29 cellular contexts compared by ENCODE assay signal in genomic region chr7:158935062-158935461, GRCh38.
"Had no signal": no experiment of that assay in that cellular context is flagged by ENCODE, and none has a peak within 500 bp of the region (broad histone marks: within the 10 kb centered on the region; RNA-seq: fewer than 3 reads in every experiment).

No MANE protein-coding gene starts in this region.

- FAIRE-seq: urothelium cell line had no signal

- H3K4me3 Mint-ChIP-seq: naive thymus-derived CD4-positive, alpha-beta T cell; natural killer cell; nephron; neural progenitor cell; stimulated activated memory B cell treated with anti-CD40 and anti-IgM and Interleukin-4, amounts not matched to agents 10 μg/mL and 1 μg/mL and 100 μg/mL, for 72 hours; stimulated activated naive CD8-positive, alpha-beta T cell treated with anti-CD3 and anti-CD28 coated beads, Interleukin-15, amount 100 ng/mL, for 72 hours had no signal

- H3K9me3 ChIP-seq: psoas muscle, testis, vagina had no signal

- H3K4me1 Mint-ChIP-seq: naive thymus-derived CD4-positive, alpha-beta T cell; natural killer cell; nephron; neural progenitor cell; stimulated activated memory B cell treated with anti-CD40 and anti-IgM and Interleukin-4, amounts not matched to agents 10 μg/mL and 1 μg/mL and 100 μg/mL, for 72 hours; stimulated activated naive CD8-positive, alpha-beta T cell treated with anti-CD3 and anti-CD28 coated beads, Interleukin-15, amount 100 ng/mL, for 72 hours had no signal

- H3K9ac ChIP-seq: neural progenitor cell, parathyroid adenoma had no signal

- H2AFZ ChIP-seq: neural progenitor cell, parathyroid adenoma had no signal

- H3K4me3 ChIP-seq: neural progenitor cell, psoas muscle, skin epidermis, smooth muscle cell, spleen, suprapubic skin, testis, tibial artery, upper lobe of left lung, vagina had no signal

- H3K27me3 Mint-ChIP-seq: naive thymus-derived CD4-positive, alpha-beta T cell; progenitor cell of endocrine pancreas; stimulated activated memory B cell treated with anti-CD40 and anti-IgM and Interleukin-4, amounts not matched to agents 10 μg/mL and 1 μg/mL and 100 μg/mL, for 72 hours; stimulated activated naive CD8-positive, alpha-beta T cell treated with anti-CD3 and anti-CD28 coated beads, Interleukin-15, amount 100 ng/mL, for 72 hours had no signal

- DNase-seq: naive thymus-derived CD4-positive, alpha-beta T cell; natural killer cell; occipital lobe; posterior cingulate gyrus; psoas muscle; spleen; stimulated activated CD4-positive, alpha-beta T cell treated with anti-CD3 and anti-CD28 coated beads, Interleukin-12 subunit alpha, Interleukin-12 subunit beta, amount 100 ng/mL, for 4 hours; stimulated activated CD4-positive, alpha-beta T cell treated with anti-CD3 and anti-CD28 coated beads, Interleukin-1b, Interleukin-23, amount 100 ng/mL, for 48 hours; stimulated activated CD4-positive, alpha-beta T cell treated with anti-CD3 and anti-CD28 coated beads, Interleukin-4, amount 100 ng/mL, for 1 hour; stimulated activated CD4-positive, alpha-beta T cell treated with anti-CD3 and anti-CD28 coated beads, Interleukin-4, amount 100 ng/mL, for 4 hours; stimulated activated naive CD4-positive, alpha-beta T cell; stimulated activated naive CD8-positive, alpha-beta T cell treated with anti-CD3 and anti-CD28 coated beads, Interleukin-15, amount 100 ng/mL, for 72 hours; stimulated activated naive CD8-positive, alpha-beta T cell treated with anti-CD3 and anti-CD28 coated beads, Interleukin-15, Interleukin-2, amounts not matched to agents 100 U/mL and 50 U/mL, for 24 hours; substantia nigra; testis; tibial artery; upper lobe of left lung had no signal

- H3K27me3 ChIP-seq: neural progenitor cell, spleen, suprapubic skin, testis, tibial artery, upper lobe of left lung, vagina had no signal

- H3K27ac ChIP-seq: neural progenitor cell, parathyroid adenoma, psoas muscle, skin epidermis, spleen, suprapubic skin, testis, tibial artery, upper lobe of left lung, vagina had no signal

- H3K4me2 ChIP-seq: neural progenitor cell, smooth muscle cell had no signal

- H3K79me2 ChIP-seq: parathyroid adenoma had no signal

- H3K27ac Mint-ChIP-seq: naive thymus-derived CD4-positive, alpha-beta T cell; natural killer cell; nephron; neural progenitor cell; progenitor cell of endocrine pancreas; stimulated activated memory B cell treated with anti-CD40 and anti-IgM and Interleukin-4, amounts not matched to agents 10 μg/mL and 1 μg/mL and 100 μg/mL, for 72 hours; stimulated activated naive CD8-positive, alpha-beta T cell treated with anti-CD3 and anti-CD28 coated beads, Interleukin-15, amount 100 ng/mL, for 72 hours had no signal

- H3K4me1 ChIP-seq: neural progenitor cell, parathyroid adenoma, psoas muscle, spleen, suprapubic skin, testis, tibial artery, upper lobe of left lung, vagina had no signal

- ATAC-seq: naive thymus-derived CD4-positive, alpha-beta T cell; natural killer cell; psoas muscle; right cardiac atrium; sciatic nerve; stimulated activated memory B cell treated with anti-CD40 and anti-IgM and Interleukin-4, amounts not matched to agents 10 μg/mL and 1 μg/mL and 100 μg/mL, for 72 hours; stimulated activated naive CD8-positive, alpha-beta T cell treated with anti-CD3 and anti-CD28 coated beads, Interleukin-15, amount 100 ng/mL, for 72 hours; stimulated activated naive CD8-positive, alpha-beta T cell treated with anti-CD3 and anti-CD28 coated beads, Interleukin-15, Interleukin-2, amounts not matched to agents 100 U/mL and 50 U/mL, for 24 hours had no signal
